In the genomic region with DNA sequence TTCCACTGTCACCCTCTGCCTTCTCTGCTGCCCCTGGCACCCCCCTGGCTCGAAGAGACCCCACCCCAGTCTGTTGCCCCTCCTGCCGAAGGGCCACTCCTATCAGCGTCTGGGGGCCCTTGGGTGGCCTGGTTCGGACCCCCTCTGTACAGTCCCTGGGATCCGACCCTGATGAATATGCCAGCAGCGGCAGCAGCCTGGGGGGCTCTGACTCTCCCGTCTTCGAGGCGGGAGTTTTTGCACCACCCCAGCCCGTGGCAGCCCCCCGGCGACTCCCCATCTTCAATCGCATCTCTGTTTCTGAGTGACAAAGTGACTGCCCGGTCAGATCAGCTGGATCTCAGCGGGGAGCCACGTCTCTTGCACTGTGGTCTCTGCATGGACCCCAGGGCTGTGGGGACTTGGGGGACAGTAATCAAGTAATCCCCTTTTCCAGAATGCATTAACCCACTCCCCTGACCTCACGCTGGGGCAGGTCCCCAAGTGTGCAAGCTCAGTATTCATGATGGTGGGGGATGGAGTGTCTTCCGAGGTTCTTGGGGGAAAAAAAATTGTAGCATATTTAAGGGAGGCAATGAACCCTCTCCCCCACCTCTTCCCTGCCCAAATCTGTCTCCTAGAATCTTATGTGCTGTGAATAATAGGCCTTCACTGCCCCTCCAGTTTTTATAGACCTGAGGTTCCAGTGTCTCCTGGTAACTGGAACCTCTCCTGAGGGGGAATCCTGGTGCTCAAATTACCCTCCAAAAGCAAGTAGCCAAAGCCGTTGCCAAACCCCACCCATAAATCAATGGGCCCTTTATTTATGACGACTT, we compare ENCODE assay signal across 9 cellular contexts. TPM values are rescaled to one million over a fixed set of nuclear protein-coding genes. Genes with fewer than 3 reads are reported as not detected.
DNase-seq lines count a peak whose midpoint lies in the region; ATAC-seq, FAIRE-seq and TF ChIP-seq lines count a peak whose summit lies in the region.
"Had no signal": no experiment of that assay in that cellular context is flagged by ENCODE, and none has a peak within 500 bp of the region (broad histone marks: within the 10 kb centered on the region; RNA-seq: fewer than 3 reads in every experiment).

No MANE protein-coding gene starts in this region.

- H3K4me1 Mint-ChIP-seq in GM23338 (peaks cover 52% of the 10 kb centered on the region), T-cell (peaks cover 52 to 64% (median 54%) of the 10 kb centered on the region in 3 donors), neural crest cell (peaks cover 39% of the 10 kb centered on the region)

- no peaks in the 10 kb centered on the region for H3K9me2 ChIP-seq in GM23338 (ENCODE audit: insufficient read depth)

- no peak for TF ChIP-seq POLR2A in H1 (IDR thresholded peaks at IDR 0.05; ENCODE audit: control extremely low read depth in 1 of 2, low read depth in 2 of 2, low read length in 2 of 2)

- no peak overlapping the region for H3K14ac ChIP-seq in H1 (ENCODE audit: insufficient read length)

- H3K27ac ChIP-seq in 22Rv1 (peak overlapping the region; percentile 98), GM23338 (ENCODE audit: low read depth) (peak overlapping the region; percentile 93), H1 (ENCODE audit: low read depth, low read length) (no peak overlapping the region)

- H3K4me3 ChIP-seq in GM23338 (peak overlapping the region; percentile 99), H1 (ENCODE audit: extremely low read depth in 1 of 4, insufficient read depth in 2 of 4, low read depth in 3 of 4, low read length in 4 of 4) (peak overlapping the region in 2 of 4 experiments; percentile 10 to 97; a peak in 3 of 8 replicates)

- FAIRE-seq in H1 (lab: Jason Lieb, UNC), result no peak

- ATAC-seq in GM23338 (no peak), T-cell (replicated peaks in 1 of 4) (no peak)

- H3K27me3 Mint-ChIP-seq in GM23338 (ENCODE audit: insufficient read depth, low read depth, poor library complexity), result peaks cover 43% of the 10 kb centered on the region
- peaks cover 0 to 3% of the 10 kb centered on the region in 2 donors for H3K27me3 Mint-ChIP-seq in T-cell
- peaks cover 39% of the 10 kb centered on the region for H3K27me3 Mint-ChIP-seq in neural crest cell (ENCODE audit: low read depth)

- peaks cover 4% of the 10 kb centered on the region; the same call in 1 of the 2 replicates for H4K20me1 ChIP-seq in GM23338 (replicated peaks; ENCODE audit: insufficient read depth)
- H4K20me1 ChIP-seq in H1 (replicated peaks in 1 of 2; ENCODE audit: control insufficient read depth in 1 of 2, insufficient read depth in 2 of 2, low read length in 2 of 2), result peaks cover 0 to 5% of the 10 kb centered on the region in 2 experiments

- peaks cover 4% of the 10 kb centered on the region; the same call in 2 of the 3 replicates for H3K9me3 Mint-ChIP-seq in GM23338
- no peaks in the 10 kb centered on the region for H3K9me3 Mint-ChIP-seq in T-cell
- peaks cover 3% of the 10 kb centered on the region for H3K9me3 Mint-ChIP-seq in neural crest cell

- H3K27me3 ChIP-seq in GM23338 (ENCODE audit: insufficient read depth), result no peaks in the 10 kb centered on the region
- no peaks in the 10 kb centered on the region for H3K27me3 ChIP-seq in H1 (replicated peaks in 1 of 4; ENCODE audit: control insufficient read depth in 3 of 4, extremely low read depth in 1 of 4, insufficient read depth in 3 of 4, low read length in 3 of 4)

- H3K23me2 ChIP-seq in H1 (ENCODE audit: low read depth, low read length), result peaks cover 17% of the 10 kb centered on the region

- H2BK15ac ChIP-seq in H1 (ENCODE audit: low read length), result no peak overlapping the region; the same call in 1 of the 2 replicates

- H2BK12ac ChIP-seq in H1 (ENCODE audit: low read depth, low read length), result no peak overlapping the region; the same call in 1 of the 2 replicates

- TF ChIP-seq RAD21 in H1 (IDR thresholded peaks at IDR 0.05 in 1 of 2, conservative IDR thresholded peaks at IDR 0.05 in 1 of 2; ENCODE audit: low read depth in 2 of 2, low read length in 2 of 2), result no peak

- no peak for TF ChIP-seq EP300 in H1 (IDR thresholded peaks at IDR 0.05; ENCODE audit: borderline replicate concordance in 1 of 2, low read depth in 2 of 2, low read length in 2 of 2)

- peak overlapping the region; percentile 91 for H3K4me2 ChIP-seq in GM23338
- peak overlapping the region; percentile 81 to 84 for H3K4me2 ChIP-seq in H1 (ENCODE audit: insufficient read depth in 1 of 2, low read depth in 2 of 2, low read length in 2 of 2)

- H3K36me3 Mint-ChIP-seq in GM23338 (ENCODE audit: low read depth) (peaks cover 17% of the 10 kb centered on the region; the same call in 2 of the 3 replicates), T-cell (peaks cover 16% of the 10 kb centered on the region), neural crest cell (ENCODE audit: low read depth) (peaks cover 4% of the 10 kb centered on the region)

- H3K4me1 ChIP-seq in GM23338 (ENCODE audit: insufficient read depth), result peaks cover 55% of the 10 kb centered on the region
- H3K4me1 ChIP-seq in H1 (replicated peaks in 1 of 4; ENCODE audit: control insufficient read depth in 3 of 4, insufficient read depth in 4 of 4, low read length in 3 of 4), result peaks cover 10 to 41% (median 21%) of the 10 kb centered on the region in 4 experiments

- H4K8ac ChIP-seq in H1 (ENCODE audit: extremely low read depth, insufficient read depth, low read length), result no peak overlapping the region

- H3K36me3 ChIP-seq in GM23338 (ENCODE audit: insufficient read depth) (no peaks in the 10 kb centered on the region), H1 (ENCODE audit: control insufficient read depth in 2 of 4, insufficient read depth in 4 of 4, low read length in 3 of 4) (peaks cover 0 to 5% (median 0%) of the 10 kb centered on the region in 4 experiments; a peak in 1 of 8 replicates)

- CTCF ChIA-PET in T-cell (lab: Charles Lee) (interaction anchor here (0.6 to 2.7 kb wide), 2 partner anchors 10 to 11 kb away, joined by 3 to 11 read pairs; no protein-coding TSS in a partner anchor), H1 (lab: Charles Lee; ENCODE audit: partially characterized antibody) (interaction anchor here (0.6 to 3.9 kb wide), 5 partner anchors 8 to 52 kb away, joined by 3 to 38 read pairs (median 4); a partner anchor contains a TSS)

- no peak overlapping the region for H3K9ac ChIP-seq in H1 (replicated peaks in 1 of 4; ENCODE audit: extremely low read depth in 1 of 4, low read depth in 3 of 4, low read length in 3 of 4)

- H3K18ac ChIP-seq in H1 (ENCODE audit: extremely low read depth, low read length), result no peak overlapping the region

- peaks cover 39% of the 10 kb centered on the region for H3F3A ChIP-seq in GM23338 (replicated peaks; ENCODE audit: low read depth)

- no peak overlapping the region for H4K91ac ChIP-seq in H1 (replicated peaks; ENCODE audit: insufficient read length, low read length)

- H3K79me1 ChIP-seq in H1 (ENCODE audit: low read depth, low read length), result no peaks in the 10 kb centered on the region

- H3K4me3 Mint-ChIP-seq in GM23338, result peak overlapping the region; percentile 94
- H3K4me3 Mint-ChIP-seq in T-cell, result peak overlapping the region; percentile 83 to 97 (median 85)
- peak overlapping the region; percentile 92 for H3K4me3 Mint-ChIP-seq in neural crest cell

- POLR2A ChIA-PET in T-cell (lab: Charles Lee) (interaction anchor here (0.6 to 1.2 kb wide), 7 partner anchors 7 to 27 kb away, joined by 3 to 6 read pairs (median 4); a partner anchor contains a TSS), H1 (lab: Charles Lee; ENCODE audit: partially characterized antibody) (interaction anchor here (1.0 to 14.3 kb wide), 16 partner anchors 8 to 143 kb away, joined by 3 to 234 read pairs (median 4); a partner anchor contains a TSS)

- H3K56ac ChIP-seq in H1 (replicated peaks; ENCODE audit: insufficient read length, low read depth, low read length), result no peak overlapping the region

- peak overlapping the region; percentile 89 for H3K27ac Mint-ChIP-seq in GM23338
- peak overlapping the region; percentile 95 to 98 for H3K27ac Mint-ChIP-seq in T-cell
- no peak overlapping the region for H3K27ac Mint-ChIP-seq in neural crest cell (ENCODE audit: unreplicated experiment)

- H2BK120ac ChIP-seq in H1 (replicated peaks; ENCODE audit: low read depth, low read length), result no peak overlapping the region

- H2BK5ac ChIP-seq in H1 (ENCODE audit: low read depth, low read length), result no peak overlapping the region

- peaks cover 24% of the 10 kb centered on the region for H3K79me2 ChIP-seq in GM23338 (replicated peaks; ENCODE audit: insufficient read depth)
- H3K79me2 ChIP-seq in H1 (ENCODE audit: control insufficient read depth in 1 of 2, insufficient read depth in 2 of 2, low read length in 2 of 2), result peaks cover 0 to 20% of the 10 kb centered on the region in 2 experiments; a peak in 1 of 4 replicates

- TF ChIP-seq CTCF in 22Rv1 (IDR thresholded peaks at IDR 0.05) (no peak), GM23338 (conservative IDR thresholded peaks at IDR 0.05; ENCODE audit: low read depth in 2 of 2) (no peak), H1 (IDR thresholded peaks at IDR 0.05; ENCODE audit: control extremely low read depth in 1 of 3, insufficient read depth in 1 of 3, low read depth in 1 of 3, low read length in 3 of 3) (no peak), neural crest cell (conservative IDR thresholded peaks at IDR 0.05) (no peak), GM20000 (IDR thresholded peaks at IDR 0.05; ENCODE audit: extremely low read depth, missing control alignments) (no peak)

- H2BK20ac ChIP-seq in H1 (ENCODE audit: low read length), result no peak overlapping the region

- H3K4ac ChIP-seq in H1 (replicated peaks; ENCODE audit: insufficient read length, low read depth, low read length), result no peak overlapping the region

- 82% methylated on average over 18 of the region's 20 CpGs; no CpG with 5 or more reads in 1 of the 2 experiments for WGBS in H1 (ENCODE audit: extremely low coverage in 1 of 2, insufficient coverage in 1 of 2, insufficient read length in 1 of 2, insufficient replicate concordance in 2 of 2, low coverage in 1 of 2, low lambda C conversion rate in 2 of 2, missing lambda C conversion rate in 1 of 2), 2 experiments

- no peak overlapping the region for H2AFZ ChIP-seq in GM23338
- no peak overlapping the region for H2AFZ ChIP-seq in H1 (ENCODE audit: low read length)

- H3K9me3 ChIP-seq in H1 (ENCODE audit: insufficient read depth in 2 of 2, low read depth in 1 of 2, low read length in 1 of 2), result no peaks in the 10 kb centered on the region

- no peak overlapping the region for H4K5ac ChIP-seq in H1 (ENCODE audit: insufficient read length, low read depth, low read length)

- no peak overlapping the region for H3K23ac ChIP-seq in H1 (ENCODE audit: insufficient read length)

- DNase-seq in GM23338 (ENCODE audit: low spot score) (no peak), T-cell (peak in 10 of 34 experiments; percentile 11 to 61 (median 34)), H1 (ENCODE audit: low read depth in 1 of 2, low spot score in 2 of 2) (peak in 1 of 2 experiments; percentile 49), neural crest cell (ENCODE audit: low read depth, low spot score) (no peak), GM20000 (ENCODE audit: low spot score) (no peak), SHP77 treated with DMSO at 0.1 percent for 48 hours (lab: John Stamatoyannopoulos, UW) (no peak), amniotic stem cell (lab: John Stamatoyannopoulos, UW) (no peak)

- no peak overlapping the region for H2AK5ac ChIP-seq in H1 (ENCODE audit: low read depth, low read length)

RNA-seq across cellular contexts. Expression of a gene that starts 2.0 kb away (rescaled TPM):
- 9.5 and 10.6 TPM in 2 replicates for total RNA-seq in GM23338 (2014; rRNA removed; shearing (Covaris generic))
- polyA plus RNA-seq in GM23338 (2016; fragmentation: Nextera tagmentation; extraction: Ambion mirVana) (27.5 and 27.7 TPM in 2 replicates), H1 (2011; rRNA removed) (4.0 and 7.3 TPM in 2 replicates)
- total RNA-seq in T-cell (1,000 to 10,000 TPM in 1 of 5 donors, 100 to 1,000 TPM in 4; 208 to 1,013 (median 233) TPM), neural crest cell (4.0 TPM in 2 replicates)
- total RNA-seq in H1 (2021; fragmentation: NEBNext Ultra II Directional; extraction: Animal tissue kit (Norgen Biotek cat#: 25700)), result 10.9 and 12.2 TPM in 2 replicates
- polyA plus RNA-seq in H1 (2011; cell fraction: cytosol; rRNA removed), result 1.9 TPM
- 15.8 TPM for polyA plus RNA-seq in H1 (2011; cell fraction: nucleus; rRNA removed)
- polyA plus RNA-seq in H1 (2012, experiment 1 of 2), result 10.1 to 11.7 TPM (median 11.0 TPM) in 4 replicates
- polyA plus RNA-seq in H1 (2012, experiment 2 of 2), result 11.5 TPM
- polyA plus RNA-seq in H1 (2013, experiment 1 of 2), result 14.0 TPM
- polyA plus RNA-seq in H1 (2013, experiment 2 of 2), result 14.2 TPM
- 0.76 and 1.6 TPM in 2 replicates for polyA minus RNA-seq in H1 (2011; rRNA and poly(A)+ RNA removed)
- 4.3 TPM for polyA minus RNA-seq in H1 (2011; cell fraction: cytosol; rRNA and poly(A)+ RNA removed)
- 22.0 TPM for polyA minus RNA-seq in H1 (2011; cell fraction: nucleus; rRNA and poly(A)+ RNA removed)
- polyA plus RNA-seq: neural cell had no signal

RNA-seq across cellular contexts. Expression of a gene that starts 3.9 kb away (rescaled TPM):
- 35.2 and 41.3 TPM in 2 replicates for total RNA-seq in GM23338 (2014; rRNA removed; shearing (Covaris generic))
- polyA plus RNA-seq in GM23338 (2016; fragmentation: Nextera tagmentation; extraction: Ambion mirVana) (15.5 and 16.2 TPM in 2 replicates), H1 (2011; rRNA removed) (16.9 and 21.8 TPM in 2 replicates)
- total RNA-seq in T-cell (10 to 100 TPM; 25.2 to 88.1 (median 36.7) TPM), neural crest cell (120 and 135 TPM in 2 replicates)
- 64.0 and 65.7 TPM in 2 replicates for total RNA-seq in H1 (2021; fragmentation: NEBNext Ultra II Directional; extraction: Animal tissue kit (Norgen Biotek cat#: 25700))
- polyA plus RNA-seq in H1 (2011; cell fraction: cytosol; rRNA removed), result 12.2 TPM
- polyA plus RNA-seq in H1 (2011; cell fraction: nucleus; rRNA removed), result 79.0 TPM
- 32.6 to 44.5 TPM (median 43.1 TPM) in 4 replicates for polyA plus RNA-seq in H1 (2012, experiment 1 of 2)
- polyA plus RNA-seq in H1 (2012, experiment 2 of 2), result 107 TPM
- 29.9 TPM for polyA plus RNA-seq in H1 (2013, experiment 1 of 2)
- 28.4 TPM for polyA plus RNA-seq in H1 (2013, experiment 2 of 2)
- 19.0 and 20.2 TPM in 2 replicates for polyA minus RNA-seq in H1 (2011; rRNA and poly(A)+ RNA removed)
- polyA minus RNA-seq in H1 (2011; cell fraction: cytosol; rRNA and poly(A)+ RNA removed), result 53.9 TPM
- polyA minus RNA-seq in H1 (2011; cell fraction: nucleus; rRNA and poly(A)+ RNA removed), result 37.5 TPM

RNA-seq across cellular contexts. Expression of a gene that starts 17.4 kb away (rescaled TPM):
- total RNA-seq in GM23338 (2014; rRNA removed; shearing (Covaris generic)), result 62.0 and 63.0 TPM in 2 replicates
- polyA plus RNA-seq in GM23338 (2016; fragmentation: Nextera tagmentation; extraction: Ambion mirVana) (26.1 and 27.5 TPM in 2 replicates), H1 (2011; rRNA removed) (52.5 and 71.4 TPM in 2 replicates)
- total RNA-seq in T-cell (10 to 100 TPM; 42.0 to 48.7 (median 47.0) TPM), neural crest cell (37.3 and 40.3 TPM in 2 replicates)
- total RNA-seq in H1 (2021; fragmentation: NEBNext Ultra II Directional; extraction: Animal tissue kit (Norgen Biotek cat#: 25700)), result 31.1 and 32.3 TPM in 2 replicates
- 52.3 TPM for polyA plus RNA-seq in H1 (2011; cell fraction: cytosol; rRNA removed)
- 31.6 TPM for polyA plus RNA-seq in H1 (2011; cell fraction: nucleus; rRNA removed)
- polyA plus RNA-seq in H1 (2012, experiment 1 of 2), result 24.5 to 29.2 TPM (median 25.3 TPM) in 4 replicates
- polyA plus RNA-seq in H1 (2012, experiment 2 of 2), result 22.1 TPM
- polyA plus RNA-seq in H1 (2013, experiment 1 of 2), result 23.1 TPM
- 22.7 TPM for polyA plus RNA-seq in H1 (2013, experiment 2 of 2)
- 28.2 and 33.6 TPM in 2 replicates for polyA minus RNA-seq in H1 (2011; rRNA and poly(A)+ RNA removed)
- 14.7 TPM for polyA minus RNA-seq in H1 (2011; cell fraction: cytosol; rRNA and poly(A)+ RNA removed)
- polyA minus RNA-seq in H1 (2011; cell fraction: nucleus; rRNA and poly(A)+ RNA removed), result 29.0 TPM

RNA-seq across cellular contexts. Expression of a gene that starts 17.7 kb away (rescaled TPM):
- total RNA-seq in GM23338 (2014; rRNA removed; shearing (Covaris generic)), result 24.6 and 47.3 TPM in 2 replicates
- polyA plus RNA-seq in GM23338 (2016; fragmentation: Nextera tagmentation; extraction: Ambion mirVana), result 21.3 and 22.1 TPM in 2 replicates
- 10 to 100 TPM; 43.0 to 96.1 (median 45.9) TPM for total RNA-seq in T-cell
- 31.4 and 33.1 TPM in 2 replicates for total RNA-seq in H1 (2021; fragmentation: NEBNext Ultra II Directional; extraction: Animal tissue kit (Norgen Biotek cat#: 25700))
- polyA plus RNA-seq in H1 (2011; rRNA removed), result 58.6 and 67.8 TPM in 2 replicates
- polyA plus RNA-seq in H1 (2011; cell fraction: cytosol; rRNA removed), result 40.0 TPM
- polyA plus RNA-seq in H1 (2011; cell fraction: nucleus; rRNA removed), result 36.3 TPM
- polyA plus RNA-seq in H1 (2012, experiment 1 of 2), result 39.0 to 40.5 TPM (median 39.8 TPM) in 4 replicates
- 12.1 TPM for polyA plus RNA-seq in H1 (2012, experiment 2 of 2)
- polyA plus RNA-seq in H1 (2013, experiment 1 of 2), result 25.0 TPM
- polyA plus RNA-seq in H1 (2013, experiment 2 of 2), result 22.3 TPM
- polyA minus RNA-seq in H1 (2011; rRNA and poly(A)+ RNA removed), result 15.7 and 16.5 TPM in 2 replicates
- 22.2 TPM for polyA minus RNA-seq in H1 (2011; cell fraction: cytosol; rRNA and poly(A)+ RNA removed)
- 36.7 TPM for polyA minus RNA-seq in H1 (2011; cell fraction: nucleus; rRNA and poly(A)+ RNA removed)
- 62.9 and 67.3 TPM in 2 replicates for total RNA-seq in neural crest cell

RNA-seq across cellular contexts. Expression of a gene that starts 27.1 kb away (rescaled TPM):
- 106 and 207 TPM in 2 replicates for total RNA-seq in GM23338 (2014; rRNA removed; shearing (Covaris generic))
- polyA plus RNA-seq in GM23338 (2016; fragmentation: Nextera tagmentation; extraction: Ambion mirVana) (1,901 and 2,135 TPM in 2 replicates), H1 (2011; rRNA removed) (7,810 and 9,546 TPM in 2 replicates)
- total RNA-seq in T-cell (1,000 to 10,000 TPM; 3,669 to 4,521 (median 4,268) TPM), neural crest cell (2,020 and 2,116 TPM in 2 replicates)
- total RNA-seq in H1 (2021; fragmentation: NEBNext Ultra II Directional; extraction: Animal tissue kit (Norgen Biotek cat#: 25700)), result 2,433 and 2,482 TPM in 2 replicates
- polyA plus RNA-seq in H1 (2011; cell fraction: cytosol; rRNA removed), result 5,561 TPM
- polyA plus RNA-seq in H1 (2011; cell fraction: nucleus; rRNA removed), result 4,175 TPM
- 3,337 to 4,443 TPM (median 4,024 TPM) in 4 replicates for polyA plus RNA-seq in H1 (2012, experiment 1 of 2)
- polyA plus RNA-seq in H1 (2012, experiment 2 of 2), result 7,637 TPM
- 4,469 TPM for polyA plus RNA-seq in H1 (2013, experiment 1 of 2)
- polyA plus RNA-seq in H1 (2013, experiment 2 of 2), result 4,343 TPM
- 1,416 and 1,486 TPM in 2 replicates for polyA minus RNA-seq in H1 (2011; rRNA and poly(A)+ RNA removed)
- polyA minus RNA-seq in H1 (2011; cell fraction: cytosol; rRNA and poly(A)+ RNA removed), result 1,670 TPM
- polyA minus RNA-seq in H1 (2011; cell fraction: nucleus; rRNA and poly(A)+ RNA removed), result 1,057 TPM

Comparison
In these comparisons a context has a peak if more than half of its experiments do, and no peak if none do; other contexts are left out.
1. RNA of a gene that starts 2.0 kb away (total RNA-seq): 208 to 1,013 TPM in T-cell; 10.9 to 12.2 TPM in H1, 9.5 to 10.6 TPM in GM23338 and 4.0 TPM in neural crest cell; every median in the first group is over 10 times any median in the second.
2. Peak in every context shown above with its lines, with median percentiles within 50 percentile points of each other: H3K4me3 Mint-ChIP-seq.